In the genomic region with DNA sequence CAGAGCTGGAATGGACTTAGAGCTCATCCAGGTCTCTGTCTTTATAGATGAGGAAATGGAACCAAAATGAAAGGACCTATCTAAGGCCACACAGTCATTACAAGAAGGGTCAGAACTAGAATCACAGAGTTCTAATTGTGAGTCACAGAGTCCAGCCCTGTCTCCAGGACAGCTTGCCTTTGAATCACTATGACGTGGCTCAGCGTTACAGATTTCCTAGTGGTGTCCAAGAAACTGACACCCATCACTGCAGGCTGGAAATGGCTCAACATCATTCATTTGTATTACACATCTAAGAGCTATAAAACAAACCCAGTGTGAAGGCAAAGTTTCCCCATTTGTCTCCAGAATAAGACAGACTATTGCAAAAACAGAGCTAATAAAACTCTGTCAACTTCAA, we compare ENCODE assay signal across 1 cellular context.
TF ChIP-seq lines count a peak whose summit lies in the region.

No MANE protein-coding gene starts in this region.

TF ChIP-seq in HEK293, 187 proteins besides CTCF, POLR2A, EP300 and RAD21 (continued from another document):
- TF ChIP-seq ZIC2 (tag by site-specific recombination; IDR thresholded peaks at IDR 0.05) = peak; percentile 13; the same call in 1 of the 2 replicates
- TF ChIP-seq, protein P1, sequence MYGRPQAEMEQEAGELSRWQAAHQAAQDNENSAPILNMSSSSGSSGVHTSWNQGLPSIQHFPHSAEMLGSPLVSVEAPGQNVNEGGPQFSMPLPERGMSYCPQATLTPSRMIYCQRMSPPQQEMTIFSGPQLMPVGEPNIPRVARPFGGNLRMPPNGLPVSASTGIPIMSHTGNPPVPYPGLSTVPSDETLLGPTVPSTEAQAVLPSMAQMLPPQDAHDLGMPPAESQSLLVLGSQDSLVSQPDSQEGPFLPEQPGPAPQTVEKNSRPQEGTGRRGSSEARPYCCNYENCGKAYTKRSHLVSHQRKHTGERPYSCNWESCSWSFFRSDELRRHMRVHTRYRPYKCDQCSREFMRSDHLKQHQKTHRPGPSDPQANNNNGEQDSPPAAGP (tag by site-specific recombination; IDR thresholded peaks at IDR 0.05) = no peak
- no peak for TF ChIP-seq ZNF48 (tag by site-specific recombination; IDR thresholded peaks at IDR 0.05)
- no peak for TF ChIP-seq ZNF19 (tag by site-specific recombination; IDR thresholded peaks at IDR 0.05; ENCODE audit: low read depth)
- TF ChIP-seq, protein P2, sequence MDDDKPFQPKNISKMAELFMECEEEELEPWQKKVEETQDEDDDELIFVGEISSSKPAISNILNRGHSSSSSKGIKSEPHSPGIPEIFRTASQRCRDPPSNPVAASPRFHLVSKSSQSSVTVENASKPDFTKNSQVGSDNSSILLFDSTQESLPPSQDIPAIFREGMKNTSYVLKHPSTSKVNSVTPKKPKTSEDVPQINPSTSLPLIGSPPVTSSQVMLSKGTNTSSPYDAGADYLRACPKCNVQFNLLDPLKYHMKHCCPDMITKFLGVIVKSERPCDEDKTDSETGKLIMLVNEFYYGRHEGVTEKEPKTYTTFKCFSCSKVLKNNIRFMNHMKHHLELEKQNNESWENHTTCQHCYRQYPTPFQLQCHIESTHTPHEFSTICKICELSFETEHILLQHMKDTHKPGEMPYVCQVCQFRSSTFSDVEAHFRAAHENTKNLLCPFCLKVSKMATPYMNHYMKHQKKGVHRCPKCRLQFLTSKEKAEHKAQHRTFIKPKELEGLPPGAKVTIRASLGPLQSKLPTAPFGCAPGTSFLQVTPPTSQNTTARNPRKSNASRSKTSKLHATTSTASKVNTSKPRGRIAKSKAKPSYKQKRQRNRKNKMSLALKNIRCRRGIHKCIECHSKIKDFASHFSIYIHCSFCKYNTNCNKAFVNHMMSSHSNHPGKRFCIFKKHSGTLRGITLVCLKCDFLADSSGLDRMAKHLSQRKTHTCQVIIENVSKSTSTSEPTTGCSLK (tag by site-specific recombination; IDR thresholded peaks at IDR 0.05) = no peak
- no peak for TF ChIP-seq ZEB2 (tag by site-specific recombination; IDR thresholded peaks at IDR 0.05)
- TF ChIP-seq PRDM6 (tag by site-specific recombination; IDR thresholded peaks at IDR 0.05) = peak; percentile 26
